Comparison of ENCODE assay signal across 21 cellular contexts in genomic region chr4:86543080-86543479, GRCh38.
"Had no signal": no experiment of that assay in that cellular context is flagged by ENCODE, and none has a peak within 500 bp of the region (broad histone marks: within the 10 kb centered on the region; RNA-seq: fewer than 3 reads in every experiment).

No MANE protein-coding gene starts in this region.

- H3K36me3 ChIP-seq: brain microvascular endothelial cell, suprapubic skin had no signal

- H3K4me3 Mint-ChIP-seq: activated naive CD8-positive, alpha-beta T cell treated with anti-CD3 and anti-CD28 coated beads for 36 hours; activated T-cell treated with anti-CD3 and anti-CD28 coated beads, Interleukin-2, amount 50 U/mL, for 4 hours; dendritic cell treated with granulocyte-macrophage colony-stimulating factor and Interleukin-4, amounts not matched to agents 40 ng/mL and 50 ng/mL, for 4 days; effector memory CD8-positive, alpha-beta T cell; naive B cell; stimulated activated naive CD8-positive, alpha-beta T cell treated with anti-CD3 and anti-CD28 coated beads, Interleukin-15, Interleukin-2, amounts not matched to agents 100 ng/mL and 50 ng/mL, for 24 hours had no signal

- H3K4me1 Mint-ChIP-seq: naive B cell had no signal

- ATAC-seq: activated T-cell treated with anti-CD3 and anti-CD28 coated beads, Interleukin-2, amount 50 U/mL, for 4 hours; effector memory CD8-positive, alpha-beta T cell; left lobe of liver had no signal

- H3K27me3 ChIP-seq: brain microvascular endothelial cell, suprapubic skin had no signal

- H3K36me3 Mint-ChIP-seq: activated naive CD8-positive, alpha-beta T cell treated with anti-CD3 and anti-CD28 coated beads for 36 hours; naive B cell had no signal

- H3K9me3 Mint-ChIP-seq: activated naive CD8-positive, alpha-beta T cell treated with anti-CD3 and anti-CD28 coated beads for 36 hours; activated T-cell treated with anti-CD3 and anti-CD28 coated beads, Interleukin-2, amount 50 U/mL, for 4 hours; type B pancreatic cell had no signal

- H3K27ac ChIP-seq: brain microvascular endothelial cell, epithelial cell of prostate, suprapubic skin had no signal

- H3K27ac Mint-ChIP-seq: activated naive CD8-positive, alpha-beta T cell treated with anti-CD3 and anti-CD28 coated beads for 36 hours; dendritic cell treated with granulocyte-macrophage colony-stimulating factor and Interleukin-4, amounts not matched to agents 40 ng/mL and 50 ng/mL, for 4 days; stimulated activated naive CD8-positive, alpha-beta T cell treated with anti-CD3 and anti-CD28 coated beads, Interleukin-15, Interleukin-2, amounts not matched to agents 100 ng/mL and 50 ng/mL, for 24 hours; type B pancreatic cell had no signal

- H3K4me3 ChIP-seq: skin epidermis, suprapubic skin had no signal

- H3K9me3 ChIP-seq: suprapubic skin had no signal

- DNase-seq: activated CD4-positive, alpha-beta T cell treated with anti-CD3 and anti-CD28 coated beads, Interleukin-2, amount 50 U/mL, for 48 hours; activated CD4-positive, CD25-positive, alpha-beta regulatory T cell treated with anti-CD3 and anti-CD28 coated beads, Interleukin-2, amount 50 U/mL, for 72 hours; activated gamma-delta T cell treated with Interleukin-2 at 50 U/mL for 16 hours; activated naive CD8-positive, alpha-beta T cell treated with anti-CD3 and anti-CD28 coated beads for 36 hours; activated T-cell treated with anti-CD3 and anti-CD28 coated beads, Interleukin-2, amount 50 U/mL, for 4 hours; amygdala; brain microvascular endothelial cell; cerebellar nuclear complex; effector memory CD8-positive, alpha-beta T cell; foreskin melanocyte; naive B cell; posterior cingulate gyrus; stimulated activated CD4-positive, alpha-beta T cell treated with anti-CD3 and anti-CD28 coated beads, Interleukin-4, amount 100 ng/mL, for 4 hours; stimulated activated CD8-positive, alpha-beta memory T cell treated with anti-CD3 and anti-CD28 coated beads, Interleukin-4, amount 100 ng/mL, for 48 hours had no signal
